11 cellular contexts compared by ENCODE assay signal in the genomic region with DNA sequence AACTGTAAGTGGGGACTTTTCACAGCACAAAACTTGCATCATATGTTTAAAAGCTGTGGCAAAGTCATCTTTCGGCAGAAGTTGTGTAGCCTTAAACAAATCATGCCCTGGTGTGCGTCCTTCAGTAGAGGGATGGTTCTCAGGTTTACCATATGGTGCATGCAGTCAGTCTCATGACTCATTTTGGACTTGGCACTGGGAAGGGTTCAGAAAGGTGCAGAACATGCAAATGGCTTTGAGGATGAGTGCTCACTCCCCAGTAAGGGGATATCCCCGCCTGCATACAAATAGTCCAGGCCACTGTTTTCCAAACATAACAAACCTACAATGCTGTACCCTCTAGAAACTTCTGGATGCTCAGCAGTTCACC.
DNase-seq lines count a peak whose midpoint lies in the region; ATAC-seq and TF ChIP-seq lines count a peak whose summit lies in the region.
"Had no signal": no experiment of that assay in that cellular context is flagged by ENCODE, and none has a peak within 500 bp of the region (broad histone marks: within the 10 kb centered on the region; RNA-seq: fewer than 3 reads in every experiment).

No MANE protein-coding gene starts in this region.

- ATAC-seq in GM19035 (IDR thresholded peaks at IDR 0.05; ENCODE audit: unreplicated experiment) = peak; percentile 91
- ATAC-seq in GM21825 (IDR thresholded peaks at IDR 0.05; ENCODE audit: unreplicated experiment) = peak; percentile 96
- peak; percentile 90 for ATAC-seq in HG03280 (IDR thresholded peaks at IDR 0.05; ENCODE audit: unreplicated experiment)
- ATAC-seq in mucosa of descending colon = peak; percentile 19
- ATAC-seq: WTC11 had no signal

- H3K4me1 ChIP-seq in mucosa of descending colon (ENCODE audit: low read depth) = no peaks in the 10 kb centered on the region
- H3K4me1 ChIP-seq: right atrium auricular region had no signal

- H3K36me3 ChIP-seq in mucosa of descending colon (ENCODE audit: low read depth) = no peaks in the 10 kb centered on the region
- H3K36me3 ChIP-seq: right atrium auricular region had no signal

- H3K9me3 ChIP-seq in mucosa of descending colon = no peaks in the 10 kb centered on the region
- H3K9me3 ChIP-seq: right atrium auricular region had no signal

- no peak overlapping the region for H3K4me3 ChIP-seq in mucosa of descending colon
- H3K4me3 ChIP-seq: coronary artery, right atrium auricular region had no signal

- intact Hi-C loops in mucosa of descending colon (cut with DNase I, micrococcal nuclease) = no loop called here

- no peak for TF ChIP-seq CTCF in mucosa of descending colon (IDR thresholded peaks at IDR 0.05)

- no peak for DNase-seq in mucosa of descending colon
- no peak for DNase-seq in NCI-H187 treated with DMSO at 0.1 percent for 48 hours (lab: John Stamatoyannopoulos, UW)
- no peak for DNase-seq in NCI-H1694 treated with DMSO at 0.1 percent for 48 hours (lab: John Stamatoyannopoulos, UW)
- no peak for DNase-seq in NCI-H2227 treated with DMSO at 0.1 percent for 48 hours (lab: John Stamatoyannopoulos, UW)
- DNase-seq: activated naive CD4-positive, alpha-beta T cell treated with anti-CD3 and anti-CD28 coated beads, Interleukin-2, amount 50 U/mL, for 16 hours had no signal

Comparison
In these comparisons a context has a peak if more than half of its experiments do, and no peak if none do; other contexts are left out.
1. ATAC-seq: peak in every context shown above with its lines; median percentile 96 in GM21825; 91 in GM19035; 90 in HG03280; 19 in mucosa of descending colon.